8 cellular contexts compared by ENCODE assay signal in genomic region chr1:12433323-12434053, GRCh38.
DNase-seq lines count a peak whose midpoint lies in the region; ATAC-seq lines count a peak whose summit lies in the region.

No MANE protein-coding gene starts in this region.

- H3K9ac ChIP-seq in subcutaneous abdominal adipose tissue (ENCODE audit: low read length in 5 of 5) = peak overlapping the region in 2 of 5 donors; percentile 26 to 28

- H3K27me3 ChIP-seq in subcutaneous abdominal adipose tissue (ENCODE audit: control insufficient read depth in 5 of 5, insufficient read depth in 4 of 5, low read length in 5 of 5) = no peaks in the 10 kb centered on the region

- H3K36me3 ChIP-seq in subcutaneous abdominal adipose tissue (ENCODE audit: control insufficient read depth in 5 of 5, insufficient read depth in 5 of 5, low read length in 5 of 5) = peaks cover 0 to 18% (median under 1%) of the 10 kb centered on the region in 5 donors

- no peaks in the 10 kb centered on the region for H3K9me3 ChIP-seq in subcutaneous abdominal adipose tissue (ENCODE audit: control insufficient read depth in 5 of 5, low read length in 5 of 5)

- DNase-seq in M059J (ENCODE audit: low read depth) (peak; percentile 56), amniotic epithelial cell (ENCODE audit: low read depth) (peak; percentile 87), kidney tubule cell (ENCODE audit: low spot score) (peak; percentile 46)
- no peak for DNase-seq in activated effector memory CD4-positive, alpha-beta T cell treated with anti-CD3 and anti-CD28 coated beads, Interleukin-2, amount 50 U/mL, for 16 hours

- H3K4me1 ChIP-seq in subcutaneous abdominal adipose tissue (ENCODE audit: control insufficient read depth in 5 of 5, insufficient read depth in 5 of 5, low read length in 5 of 5) = peaks cover 12 to 71% (median 16%) of the 10 kb centered on the region in 5 donors

- ATAC-seq in HG02981 (IDR thresholded peaks at IDR 0.05; ENCODE audit: unreplicated experiment) (no peak), GM18867 (IDR thresholded peaks at IDR 0.05; ENCODE audit: unreplicated experiment) (no peak)
- no peak for ATAC-seq in activated CD4-positive, CD25-positive, alpha-beta regulatory T cell treated with anti-CD3 and anti-CD28 coated beads, Interleukin-2, amount 50 U/mL, for 24 hours

- peak overlapping the region; percentile 85 for H3K27ac ChIP-seq in subcutaneous abdominal adipose tissue (ENCODE audit: low read depth, low read length)

- H3K4me3 ChIP-seq in subcutaneous abdominal adipose tissue (ENCODE audit: low read depth in 1 of 5, low read length in 5 of 5) = no peak overlapping the region
